Comparison of ENCODE assay signal across 1 cellular context in genomic region chr13:70384156-70384555, GRCh38.
TF ChIP-seq lines count a peak whose summit lies in the region.

No MANE protein-coding gene starts in this region.

TF ChIP-seq in liver, 16 proteins besides CTCF, POLR2A, EP300 and RAD21 (continued from another document):
- TF ChIP-seq REST (IDR thresholded peaks at IDR 0.05) (no peak), ATF3 (IDR thresholded peaks at IDR 0.05) (no peak), HNF4G (IDR thresholded peaks at IDR 0.05) (no peak), MAX (IDR thresholded peaks at IDR 0.05) (no peak), FOXA1 (IDR thresholded peaks at IDR 0.05) (no peak), JUND (IDR thresholded peaks at IDR 0.05) (no peak), ZBTB33 (IDR thresholded peaks at IDR 0.05) (no peak), FOXA2 (IDR thresholded peaks at IDR 0.05) (no peak), HNF4A (conservative IDR thresholded peaks at IDR 0.05) (no peak), YY1 (IDR thresholded peaks at IDR 0.05) (no peak)
